In the genomic region with DNA sequence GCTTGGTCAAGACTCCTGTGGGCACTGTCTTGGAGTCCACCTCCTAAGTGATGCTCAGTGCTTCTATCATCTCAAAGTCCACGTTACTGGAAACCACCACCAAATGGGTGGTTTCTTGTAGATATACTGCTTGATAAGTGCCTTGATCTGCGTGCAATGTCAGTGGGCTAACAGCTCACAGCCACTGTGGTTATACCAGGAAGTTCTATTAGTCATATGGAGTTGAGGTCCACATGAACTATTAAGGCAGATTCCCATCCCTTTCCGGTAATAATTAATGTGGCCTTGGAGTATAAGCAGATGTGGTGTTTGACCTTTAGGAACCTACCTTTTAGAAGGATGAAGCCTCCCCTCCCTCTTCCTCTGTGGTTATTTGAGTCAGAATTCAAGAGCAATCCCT, we compare ENCODE assay signal across 16 cellular contexts.
DNase-seq lines count a peak whose midpoint lies in the region; ATAC-seq and TF ChIP-seq lines count a peak whose summit lies in the region.
"Had no signal": no experiment of that assay in that cellular context is flagged by ENCODE, and none has a peak within 500 bp of the region (broad histone marks: within the 10 kb centered on the region; RNA-seq: fewer than 3 reads in every experiment).

No MANE protein-coding gene starts in this region.

- H3K4me1 ChIP-seq in suprapubic skin (peaks cover 18% of the 10 kb centered on the region), adrenal gland (replicated peaks in 1 of 2) (no peaks in the 10 kb centered on the region)

- no peaks in the 10 kb centered on the region for H3K36me3 ChIP-seq in suprapubic skin
- no peaks in the 10 kb centered on the region for H3K36me3 ChIP-seq in adrenal gland (replicated peaks in 1 of 2)
- H3K36me3 ChIP-seq: BLaER1 treated with 17β-estradiol and CSF1 and Interleukin-3, amounts not matched to agents 10 nM and 100 nM had no signal

- H3K4me3 ChIP-seq in suprapubic skin (no peak overlapping the region), adrenal gland (no peak overlapping the region)
- H3K4me3 ChIP-seq: BLaER1 treated with 17β-estradiol and CSF1 and Interleukin-3, amounts not matched to agents 10 nM and 100 nM; GM23338 had no signal

- no peaks in the 10 kb centered on the region for H3K9me3 ChIP-seq in suprapubic skin
- H3K9me3 ChIP-seq in adrenal gland (replicated peaks in 1 of 3), result no peaks in the 10 kb centered on the region
- H3K9me3 ChIP-seq: BLaER1 treated with 17β-estradiol and CSF1 and Interleukin-3, amounts not matched to agents 10 nM and 100 nM had no signal

- no peaks in the 10 kb centered on the region for H3K36me3 Mint-ChIP-seq in brain
- no peaks in the 10 kb centered on the region for H3K36me3 Mint-ChIP-seq in activated T-cell treated with anti-CD3 and anti-CD28 coated beads, Interleukin-2, amount 50 U/mL, for 4 hours (ENCODE audit: insufficient read depth)
- H3K36me3 Mint-ChIP-seq: CD8-positive, alpha-beta T cell had no signal

- H3K27ac Mint-ChIP-seq in brain, result peak overlapping the region in 4 of 5 experiments; percentile 26 to 96 (median 87)
- H3K27ac Mint-ChIP-seq: B cell; CD8-positive, alpha-beta T cell; GM23338 had no signal

- ATAC-seq in activated T-cell treated with anti-CD3 and anti-CD28 coated beads, Interleukin-2, amount 50 U/mL, for 4 hours, result no peak
- ATAC-seq: CD8-positive, alpha-beta T cell; GM23338 had no signal

- WGBS in suprapubic skin, result 84% methylated on average over 3 of the region's 3 CpGs
- WGBS in adrenal gland, 4 donors, result 62 to 71% (median 67%) methylated on average over 3 of the region's 3 CpGs

- in situ Hi-C loops in GM13977 (cut with MboI; ENCODE audit: low pct_unique_long_range_greater_than_20kb, low sequenced_read_pairs, unreplicated experiment), result no loop called here

- TF ChIP-seq POLR2A in suprapubic skin (IDR thresholded peaks at IDR 0.05) (no peak), adrenal gland (IDR thresholded peaks at IDR 0.05) (no peak)

- TF ChIP-seq EP300 in suprapubic skin (IDR thresholded peaks at IDR 0.05), result no peak

- H3K27ac ChIP-seq in suprapubic skin, result peak overlapping the region; percentile 21
- no peak overlapping the region for H3K27ac ChIP-seq in adrenal gland
- H3K27ac ChIP-seq: BLaER1 treated with 17β-estradiol and CSF1 and Interleukin-3, amounts not matched to agents 10 nM and 100 nM had no signal

- intact Hi-C loops in adrenal gland (cut with DNase I), result no loop called here

- H3K4me1 Mint-ChIP-seq in brain, result peaks cover 38% of the 10 kb centered on the region
- H3K4me1 Mint-ChIP-seq in activated T-cell treated with anti-CD3 and anti-CD28 coated beads, Interleukin-2, amount 50 U/mL, for 4 hours (ENCODE audit: low read depth), result no peaks in the 10 kb centered on the region
- H3K4me1 Mint-ChIP-seq: B cell had no signal

- DNase-seq in EL, result peak; percentile 26
- peak; percentile 80 for DNase-seq in M059J (ENCODE audit: low read depth)
- no peak for DNase-seq in suprapubic skin (ENCODE audit: low spot score in 2 of 2)
- DNase-seq in activated T-cell treated with anti-CD3 and anti-CD28 coated beads, Interleukin-2, amount 50 U/mL, for 4 hours, result no peak
- DNase-seq in GM13977 (ENCODE audit: low spot score), result no peak
- DNase-seq in adrenal gland, result no peak
- DNase-seq: Calu3; CD8-positive, alpha-beta T cell; DMS79 treated with DMSO at 0.1 percent for 48 hours; GDM1; HCEC 1CT; IMR-90 had no signal

- H3K4me3 Mint-ChIP-seq in brain, result no peak overlapping the region
- H3K4me3 Mint-ChIP-seq in activated T-cell treated with anti-CD3 and anti-CD28 coated beads, Interleukin-2, amount 50 U/mL, for 4 hours, result no peak overlapping the region
- H3K4me3 Mint-ChIP-seq: B cell; CD8-positive, alpha-beta T cell; GM23338 had no signal

- H3K27me3 Mint-ChIP-seq in brain, result peaks cover 5% of the 10 kb centered on the region
- peaks cover 5% of the 10 kb centered on the region for H3K27me3 Mint-ChIP-seq in activated T-cell treated with anti-CD3 and anti-CD28 coated beads, Interleukin-2, amount 50 U/mL, for 4 hours (ENCODE audit: low read depth)

- no peaks in the 10 kb centered on the region for H3K9me3 Mint-ChIP-seq in brain
- no peaks in the 10 kb centered on the region for H3K9me3 Mint-ChIP-seq in activated T-cell treated with anti-CD3 and anti-CD28 coated beads, Interleukin-2, amount 50 U/mL, for 4 hours
- H3K9me3 Mint-ChIP-seq: CD8-positive, alpha-beta T cell; GM23338 had no signal

- H3K27me3 ChIP-seq in suprapubic skin, result no peaks in the 10 kb centered on the region
- peaks cover 5% of the 10 kb centered on the region for H3K27me3 ChIP-seq in adrenal gland
- H3K27me3 ChIP-seq: BLaER1 treated with 17β-estradiol and CSF1 and Interleukin-3, amounts not matched to agents 10 nM and 100 nM had no signal

- TF ChIP-seq CTCF in brain (conservative IDR thresholded peaks at IDR 0.05) (no peak), suprapubic skin (IDR thresholded peaks at IDR 0.05) (no peak), GM13977 (IDR thresholded peaks at IDR 0.05; ENCODE audit: extremely low read depth, insufficient read depth, missing control alignments) (no peak), adrenal gland (IDR thresholded peaks at IDR 0.05) (no peak)

Comparison
In these comparisons a context has a peak if more than half of its experiments do, and no peak if none do; other contexts are left out.
1. DNase-seq: peak in EL (single experiment) and M059J (single experiment); none in suprapubic skin (0 of 2), activated T-cell treated with anti-CD3 and anti-CD28 coated beads, Interleukin-2, amount 50 U/mL, for 4 hours (single experiment), GM13977 (single experiment) and adrenal gland (0 of 7).